1 cellular context compared by ENCODE assay signal in the genomic region with DNA sequence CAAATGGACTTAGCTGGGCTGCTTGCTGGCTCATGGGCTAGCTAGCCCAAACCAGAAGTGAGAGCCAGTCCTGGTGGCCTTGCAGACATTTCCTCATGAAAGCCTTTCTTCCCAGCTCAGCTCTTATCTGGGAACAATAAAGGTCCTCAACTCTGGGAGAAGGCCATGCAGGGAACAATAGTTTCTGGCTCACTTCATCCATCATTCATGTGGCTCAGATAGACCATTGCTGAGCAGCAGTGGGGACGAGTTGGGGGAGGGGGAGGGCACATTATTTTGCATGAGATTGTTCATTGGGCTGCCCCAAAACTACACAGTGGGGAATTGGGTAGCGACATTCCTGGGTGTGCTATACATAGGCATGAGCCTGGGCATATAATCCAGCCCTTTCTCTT.
TF ChIP-seq lines count a peak whose summit lies in the region.

No MANE protein-coding gene starts in this region.

TF ChIP-seq in WTC11, 78 proteins besides CTCF, POLR2A, EP300 and RAD21 (continued from another document):
- TF ChIP-seq, protein P1, sequence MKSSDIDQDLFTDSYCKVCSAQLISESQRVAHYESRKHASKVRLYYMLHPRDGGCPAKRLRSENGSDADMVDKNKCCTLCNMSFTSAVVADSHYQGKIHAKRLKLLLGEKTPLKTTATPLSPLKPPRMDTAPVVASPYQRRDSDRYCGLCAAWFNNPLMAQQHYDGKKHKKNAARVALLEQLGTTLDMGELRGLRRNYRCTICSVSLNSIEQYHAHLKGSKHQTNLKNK (CRISPR knock-in tag; IDR thresholded peaks at IDR 0.05), result no peak
- TF ChIP-seq ZNF317 (CRISPR knock-in tag; IDR thresholded peaks at IDR 0.05; ENCODE audit: borderline replicate concordance, low read depth) (no peak), ETV6 (CRISPR knock-in tag; IDR thresholded peaks at IDR 0.05) (no peak), ZNF416 (CRISPR knock-in tag; IDR thresholded peaks at IDR 0.05) (no peak), ZNF121 (CRISPR knock-in tag; IDR thresholded peaks at IDR 0.05) (no peak)
- TF ChIP-seq, protein P2, sequence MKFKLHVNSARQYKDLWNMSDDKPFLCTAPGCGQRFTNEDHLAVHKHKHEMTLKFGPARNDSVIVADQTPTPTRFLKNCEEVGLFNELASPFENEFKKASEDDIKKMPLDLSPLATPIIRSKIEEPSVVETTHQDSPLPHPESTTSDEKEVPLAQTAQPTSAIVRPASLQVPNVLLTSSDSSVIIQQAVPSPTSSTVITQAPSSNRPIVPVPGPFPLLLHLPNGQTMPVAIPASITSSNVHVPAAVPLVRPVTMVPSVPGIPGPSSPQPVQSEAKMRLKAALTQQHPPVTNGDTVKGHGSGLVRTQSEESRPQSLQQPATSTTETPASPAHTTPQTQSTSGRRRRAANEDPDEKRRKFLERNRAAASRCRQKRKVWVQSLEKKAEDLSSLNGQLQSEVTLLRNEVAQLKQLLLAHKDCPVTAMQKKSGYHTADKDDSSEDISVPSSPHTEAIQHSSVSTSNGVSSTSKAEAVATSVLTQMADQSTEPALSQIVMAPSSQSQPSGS (CRISPR knock-in tag; IDR thresholded peaks at IDR 0.05; ENCODE audit: borderline replicate concordance, low read depth), result no peak
- TF ChIP-seq, protein P3, sequence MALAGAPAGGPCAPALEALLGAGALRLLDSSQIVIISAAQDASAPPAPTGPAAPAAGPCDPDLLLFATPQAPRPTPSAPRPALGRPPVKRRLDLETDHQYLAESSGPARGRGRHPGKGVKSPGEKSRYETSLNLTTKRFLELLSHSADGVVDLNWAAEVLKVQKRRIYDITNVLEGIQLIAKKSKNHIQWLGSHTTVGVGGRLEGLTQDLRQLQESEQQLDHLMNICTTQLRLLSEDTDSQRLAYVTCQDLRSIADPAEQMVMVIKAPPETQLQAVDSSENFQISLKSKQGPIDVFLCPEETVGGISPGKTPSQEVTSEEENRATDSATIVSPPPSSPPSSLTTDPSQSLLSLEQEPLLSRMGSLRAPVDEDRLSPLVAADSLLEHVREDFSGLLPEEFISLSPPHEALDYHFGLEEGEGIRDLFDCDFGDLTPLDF (CRISPR knock-in tag; IDR thresholded peaks at IDR 0.05), result no peak
- TF ChIP-seq, protein P4, sequence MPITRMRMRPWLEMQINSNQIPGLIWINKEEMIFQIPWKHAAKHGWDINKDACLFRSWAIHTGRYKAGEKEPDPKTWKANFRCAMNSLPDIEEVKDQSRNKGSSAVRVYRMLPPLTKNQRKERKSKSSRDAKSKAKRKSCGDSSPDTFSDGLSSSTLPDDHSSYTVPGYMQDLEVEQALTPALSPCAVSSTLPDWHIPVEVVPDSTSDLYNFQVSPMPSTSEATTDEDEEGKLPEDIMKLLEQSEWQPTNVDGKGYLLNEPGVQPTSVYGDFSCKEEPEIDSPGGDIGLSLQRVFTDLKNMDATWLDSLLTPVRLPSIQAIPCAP (CRISPR knock-in tag; IDR thresholded peaks at IDR 0.05), result no peak
- TF ChIP-seq, protein P5, sequence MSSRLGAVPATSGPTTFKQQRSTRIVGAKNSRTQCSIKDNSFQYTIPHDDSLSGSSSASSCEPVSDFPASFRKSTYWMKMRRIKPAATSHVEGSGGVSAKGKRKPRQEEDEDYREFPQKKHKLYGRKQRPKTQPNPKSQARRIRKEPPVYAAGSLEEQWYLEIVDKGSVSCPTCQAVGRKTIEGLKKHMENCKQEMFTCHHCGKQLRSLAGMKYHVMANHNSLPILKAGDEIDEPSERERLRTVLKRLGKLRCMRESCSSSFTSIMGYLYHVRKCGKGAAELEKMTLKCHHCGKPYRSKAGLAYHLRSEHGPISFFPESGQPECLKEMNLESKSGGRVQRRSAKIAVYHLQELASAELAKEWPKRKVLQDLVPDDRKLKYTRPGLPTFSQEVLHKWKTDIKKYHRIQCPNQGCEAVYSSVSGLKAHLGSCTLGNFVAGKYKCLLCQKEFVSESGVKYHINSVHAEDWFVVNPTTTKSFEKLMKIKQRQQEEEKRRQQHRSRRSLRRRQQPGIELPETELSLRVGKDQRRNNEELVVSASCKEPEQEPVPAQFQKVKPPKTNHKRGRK (CRISPR knock-in tag; IDR thresholded peaks at IDR 0.05; ENCODE audit: borderline replicate concordance), result no peak
- TF ChIP-seq, protein P6, sequence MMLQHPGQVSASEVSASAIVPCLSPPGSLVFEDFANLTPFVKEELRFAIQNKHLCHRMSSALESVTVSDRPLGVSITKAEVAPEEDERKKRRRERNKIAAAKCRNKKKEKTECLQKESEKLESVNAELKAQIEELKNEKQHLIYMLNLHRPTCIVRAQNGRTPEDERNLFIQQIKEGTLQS (CRISPR knock-in tag; conservative IDR thresholded peaks at IDR 0.05), result no peak
